In the genomic region with DNA sequence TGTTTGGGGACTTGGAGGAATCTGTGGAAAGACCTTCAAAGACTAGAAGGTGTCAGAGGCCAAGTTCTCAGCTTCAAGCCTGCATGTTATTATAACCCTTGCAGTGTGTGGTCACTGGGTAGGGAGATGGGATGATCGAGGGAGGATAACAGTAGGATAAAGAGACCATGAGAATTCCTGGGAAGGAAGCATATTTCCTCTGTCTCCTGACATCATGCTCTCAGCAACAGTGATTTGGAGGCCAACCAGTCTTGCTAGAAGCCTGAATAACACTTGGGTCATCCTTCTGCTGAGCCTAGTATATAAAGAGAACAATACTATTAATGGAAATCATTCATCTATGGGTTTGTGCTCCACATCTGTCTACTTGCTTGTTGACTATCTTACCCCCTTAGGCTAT, we compare ENCODE assay signal across 16 cellular contexts. TPM values are rescaled to one million over a fixed set of nuclear protein-coding genes. Genes with fewer than 3 reads are reported as not detected.
DNase-seq lines count a peak whose midpoint lies in the region; FAIRE-seq and TF ChIP-seq lines count a peak whose summit lies in the region.
"Had no signal": no experiment of that assay in that cellular context is flagged by ENCODE, and none has a peak within 500 bp of the region (broad histone marks: within the 10 kb centered on the region; RNA-seq: fewer than 3 reads in every experiment).

No MANE protein-coding gene starts in this region.

- POLR2A ChIA-PET in H1 (lab: Charles Lee; ENCODE audit: partially characterized antibody) = no interaction called here

- no peaks in the 10 kb centered on the region; the same call in 1 of the 2 replicates for H3K79me1 ChIP-seq in H1 (ENCODE audit: low read depth, low read length)

- TF ChIP-seq POLR2A in H1 (IDR thresholded peaks at IDR 0.05; ENCODE audit: control extremely low read depth in 1 of 2, low read depth in 2 of 2, low read length in 2 of 2) = no peak

- no peak overlapping the region for H2BK5ac ChIP-seq in H1 (ENCODE audit: low read depth, low read length)

- no peaks in the 10 kb centered on the region for H3K79me2 ChIP-seq in H1 (ENCODE audit: control insufficient read depth in 1 of 2, insufficient read depth in 2 of 2, low read length in 2 of 2)

- CTCF ChIA-PET in H1 (lab: Charles Lee; ENCODE audit: partially characterized antibody) = no interaction called here
- CTCF ChIA-PET in activated naive CD4-positive, alpha-beta T cell treated with anti-CD3 and anti-CD28 coated beads, Interleukin-2, amount 10 ng/mL, durations not matched to agents 7 days and 5 days (lab: Charles Lee) = no interaction called here

- H3K4me3 ChIP-seq in H1 (ENCODE audit: extremely low read depth in 1 of 4, insufficient read depth in 2 of 4, low read depth in 3 of 4, low read length in 4 of 4) = no peak overlapping the region

- 86% methylated on average over 1 of the region's 1 CpG; no CpG with 5 or more reads in 1 of the 2 experiments for WGBS in H1 (ENCODE audit: extremely low coverage in 1 of 2, insufficient coverage in 1 of 2, insufficient read length in 1 of 2, insufficient replicate concordance in 2 of 2, low coverage in 1 of 2, low lambda C conversion rate in 2 of 2, missing lambda C conversion rate in 1 of 2), 2 experiments

- H3K36me3 ChIP-seq in H1 (ENCODE audit: control insufficient read depth in 2 of 4, insufficient read depth in 4 of 4, low read length in 3 of 4) = peaks cover 17 to 64% (median 53%) of the 10 kb centered on the region in 4 experiments

- H2BK15ac ChIP-seq in H1 (ENCODE audit: low read length) = no peak overlapping the region

- H4K8ac ChIP-seq in H1 (ENCODE audit: extremely low read depth, insufficient read depth, low read length) = no peak overlapping the region

- no peaks in the 10 kb centered on the region for H3K27me3 ChIP-seq in H1 (replicated peaks in 1 of 4; ENCODE audit: control insufficient read depth in 3 of 4, extremely low read depth in 1 of 4, insufficient read depth in 3 of 4, low read length in 3 of 4)

- peak overlapping the region; percentile 49 for H3K56ac ChIP-seq in H1 (replicated peaks; ENCODE audit: insufficient read length, low read depth, low read length)

- H3K9me3 ChIP-seq in H1 (ENCODE audit: insufficient read depth in 2 of 2, low read depth in 1 of 2, low read length in 1 of 2) = no peaks in the 10 kb centered on the region

- H3K36me3 Mint-ChIP-seq in HFFc6 (ENCODE audit: low read depth) = no peaks in the 10 kb centered on the region
- H3K36me3 Mint-ChIP-seq in activated naive CD4-positive, alpha-beta T cell treated with anti-CD3 and anti-CD28 coated beads, Interleukin-2, amount 10 ng/mL, durations not matched to agents 7 days and 5 days = no peaks in the 10 kb centered on the region
- H3K36me3 Mint-ChIP-seq: CD4-positive, alpha-beta memory T cell had no signal

- no peak overlapping the region for H3K14ac ChIP-seq in H1 (ENCODE audit: insufficient read length)

- no peak overlapping the region for H2BK12ac ChIP-seq in H1 (ENCODE audit: low read depth, low read length)

- H3K27ac ChIP-seq in H1 (ENCODE audit: low read depth, low read length) = no peak overlapping the region

- peaks cover 0 to 2% of the 10 kb centered on the region in 2 experiments for H4K20me1 ChIP-seq in H1 (replicated peaks in 1 of 2; ENCODE audit: control insufficient read depth in 1 of 2, insufficient read depth in 2 of 2, low read length in 2 of 2)

- no peak overlapping the region for H3K27ac Mint-ChIP-seq in HFFc6
- no peak overlapping the region for H3K27ac Mint-ChIP-seq in activated naive CD4-positive, alpha-beta T cell treated with anti-CD3 and anti-CD28 coated beads, Interleukin-2, amount 10 ng/mL, durations not matched to agents 7 days and 5 days
- H3K27ac Mint-ChIP-seq: CD4-positive, alpha-beta memory T cell had no signal

- no peak overlapping the region for H3K4me2 ChIP-seq in H1 (ENCODE audit: insufficient read depth in 1 of 2, low read depth in 2 of 2, low read length in 2 of 2)

- H3K4me3 Mint-ChIP-seq in HFFc6 = no peak overlapping the region
- no peak overlapping the region for H3K4me3 Mint-ChIP-seq in activated naive CD4-positive, alpha-beta T cell treated with anti-CD3 and anti-CD28 coated beads, Interleukin-2, amount 10 ng/mL, durations not matched to agents 7 days and 5 days
- H3K4me3 Mint-ChIP-seq: CD4-positive, alpha-beta memory T cell had no signal

- H2BK120ac ChIP-seq in H1 (replicated peaks; ENCODE audit: low read depth, low read length) = no peak overlapping the region

- no peaks in the 10 kb centered on the region for H3K9me3 Mint-ChIP-seq in HFFc6
- H3K9me3 Mint-ChIP-seq in activated naive CD4-positive, alpha-beta T cell treated with anti-CD3 and anti-CD28 coated beads, Interleukin-2, amount 10 ng/mL, durations not matched to agents 7 days and 5 days = no peaks in the 10 kb centered on the region

- H4K5ac ChIP-seq in H1 (ENCODE audit: insufficient read length, low read depth, low read length) = no peak overlapping the region

- H3K23me2 ChIP-seq in H1 (ENCODE audit: low read depth, low read length) = no peaks in the 10 kb centered on the region

- no peaks in the 10 kb centered on the region; the same call in 1 of the 2 replicates for H3K27me3 Mint-ChIP-seq in HFFc6 (ENCODE audit: insufficient read depth)
- H3K27me3 Mint-ChIP-seq in activated naive CD4-positive, alpha-beta T cell treated with anti-CD3 and anti-CD28 coated beads, Interleukin-2, amount 10 ng/mL, durations not matched to agents 7 days and 5 days = no peaks in the 10 kb centered on the region
- H3K27me3 Mint-ChIP-seq: CD4-positive, alpha-beta memory T cell had no signal

- H3K23ac ChIP-seq in H1 (ENCODE audit: insufficient read length) = no peak overlapping the region

- TF ChIP-seq RAD21 in H1 (IDR thresholded peaks at IDR 0.05 in 1 of 2, conservative IDR thresholded peaks at IDR 0.05 in 1 of 2; ENCODE audit: low read depth in 2 of 2, low read length in 2 of 2) = no peak

- H3K4me1 ChIP-seq in H1 (replicated peaks in 1 of 4; ENCODE audit: control insufficient read depth in 3 of 4, insufficient read depth in 4 of 4, low read length in 3 of 4) = 0 out of 7 replicates have a peak, but pooled peaks cover 0 to 6% (median 0%) of the 10 kb centered on the region in 4 experiments

- no peak overlapping the region for H2BK20ac ChIP-seq in H1 (ENCODE audit: low read length)

- no peak for TF ChIP-seq EP300 in H1 (IDR thresholded peaks at IDR 0.05; ENCODE audit: borderline replicate concordance in 1 of 2, low read depth in 2 of 2, low read length in 2 of 2)

- FAIRE-seq in H1 (lab: Jason Lieb, UNC) = no peak

- H4K91ac ChIP-seq in H1 (replicated peaks; ENCODE audit: insufficient read length, low read length) = no peak overlapping the region

- H3K9ac ChIP-seq in H1 (replicated peaks in 1 of 4; ENCODE audit: extremely low read depth in 1 of 4, low read depth in 3 of 4, low read length in 3 of 4) = no peak overlapping the region

- no peak overlapping the region for H3K4ac ChIP-seq in H1 (replicated peaks; ENCODE audit: insufficient read length, low read depth, low read length)

- H2AFZ ChIP-seq in H1 (ENCODE audit: low read length) = no peak overlapping the region

- H2AK5ac ChIP-seq in H1 (ENCODE audit: low read depth, low read length) = no peak overlapping the region

- H3K4me1 Mint-ChIP-seq in HFFc6 (ENCODE audit: low read depth) = no peaks in the 10 kb centered on the region
- H3K4me1 Mint-ChIP-seq in activated naive CD4-positive, alpha-beta T cell treated with anti-CD3 and anti-CD28 coated beads, Interleukin-2, amount 10 ng/mL, durations not matched to agents 7 days and 5 days = no peaks in the 10 kb centered on the region
- H3K4me1 Mint-ChIP-seq: CD4-positive, alpha-beta memory T cell had no signal

- DNase-seq in EL (peak; percentile 5), HFFc6 (peak; percentile 17), H1 (ENCODE audit: low read depth in 1 of 2, low spot score in 2 of 2) (no peak), mesenteric fat pad (ENCODE audit: low spot score) (no peak)
- no peak for DNase-seq in activated CD4-positive, CD25-positive, alpha-beta regulatory T cell treated with anti-CD3 and anti-CD28 coated beads, Interleukin-2, amount 50 U/mL, for 72 hours
- DNase-seq in activated naive CD4-positive, alpha-beta T cell treated with anti-CD3 and anti-CD28 coated beads, Interleukin-2, amount 10 ng/mL, durations not matched to agents 7 days and 5 days = no peak
- DNase-seq: C1 segment of cervical spinal cord; Calu3; CD4-positive, alpha-beta memory T cell; COR-L47; DMS53; DMS79 treated with DMSO at 0.1 percent for 48 hours; GDM1; GOT3; H7; HCEC 1CT had no signal

- TF ChIP-seq CTCF in HFFc6 (IDR thresholded peaks at IDR 0.05) (no peak), H1 (IDR thresholded peaks at IDR 0.05; ENCODE audit: control extremely low read depth in 1 of 3, insufficient read depth in 1 of 3, low read depth in 1 of 3, low read length in 3 of 3) (no peak)

- H3K18ac ChIP-seq in H1 (ENCODE audit: extremely low read depth, low read length) = no peak overlapping the region

TF ChIP-seq in H1, 55 proteins besides CTCF, POLR2A, EP300 and RAD21 (continues in another document):
- TF ChIP-seq TCF12 (IDR thresholded peaks at IDR 0.05; ENCODE audit: low read depth, low read length) (no peak), CHD2 (IDR thresholded peaks at IDR 0.05; ENCODE audit: low read length) (no peak), HDAC6 (IDR thresholded peaks at IDR 0.05; ENCODE audit: low read depth, low read length) (no peak), BCL11A (IDR thresholded peaks at IDR 0.05; ENCODE audit: low read depth in 2 of 2, low read length in 2 of 2) (no peak), TAF1 (IDR thresholded peaks at IDR 0.05; ENCODE audit: low read depth, low read length) (no peak), PHF8 (conservative IDR thresholded peaks at IDR 0.05; ENCODE audit: low read depth, low read length) (no peak), EZH2 (IDR thresholded peaks at IDR 0.05; ENCODE audit: low read depth, low read length, severe bottlenecking) (no peak), POU5F1 (IDR thresholded peaks at IDR 0.05; ENCODE audit: low read depth, low read length) (no peak)
- TF ChIP-seq, protein P1, sequence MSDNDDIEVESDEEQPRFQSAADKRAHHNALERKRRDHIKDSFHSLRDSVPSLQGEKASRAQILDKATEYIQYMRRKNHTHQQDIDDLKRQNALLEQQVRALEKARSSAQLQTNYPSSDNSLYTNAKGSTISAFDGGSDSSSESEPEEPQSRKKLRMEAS (IDR thresholded peaks at IDR 0.05) = no peak

RNA-seq across cellular contexts. Expression of a gene that starts 40.9 kb away (rescaled TPM):
- 1 to 10 TPM; 1.5 to 3.0 (median 1.6) TPM for total RNA-seq in HFFc6 (2021; fragmentation: NEBNext Ultra II Directional; extraction: Animal tissue kit (Norgen Biotek cat#: 25700))
- 22.4 and 27.3 TPM in 2 replicates for total RNA-seq in H1 (2021; fragmentation: NEBNext Ultra II Directional; extraction: Animal tissue kit (Norgen Biotek cat#: 25700))
- polyA plus RNA-seq in H1 (2011; rRNA removed) = 6.6 and 10.3 TPM in 2 replicates
- polyA plus RNA-seq in H1 (2011; cell fraction: cytosol; rRNA removed) = 12.0 TPM
- 13.2 TPM for polyA plus RNA-seq in H1 (2011; cell fraction: nucleus; rRNA removed)
- 14.8 to 30.7 TPM (median 19.3 TPM) in 4 replicates for polyA plus RNA-seq in H1 (2012, experiment 1 of 2)
- 5.8 TPM for polyA plus RNA-seq in H1 (2012, experiment 2 of 2)
- polyA plus RNA-seq in H1 (2013, experiment 1 of 2) = 29.2 TPM
- 28.6 TPM for polyA plus RNA-seq in H1 (2013, experiment 2 of 2)
- polyA minus RNA-seq in H1 (2011; rRNA and poly(A)+ RNA removed) = 18.8 and 33.9 TPM in 2 replicates
- polyA minus RNA-seq in H1 (2011; cell fraction: cytosol; rRNA and poly(A)+ RNA removed) = 9.0 TPM
- 19.9 TPM for polyA minus RNA-seq in H1 (2011; cell fraction: nucleus; rRNA and poly(A)+ RNA removed)
- 49.8 TPM for total RNA-seq in mesenteric fat pad
- total RNA-seq: CD4-positive, alpha-beta memory T cell had no signal
- polyA plus RNA-seq: CD4-positive, alpha-beta memory T cell had no signal

Comparison
In these comparisons a context has a peak if more than half of its experiments do, and no peak if none do; other contexts are left out.
1. DNase-seq: peak in EL (single experiment) and HFFc6 (single experiment); none in H1 (0 of 2), mesenteric fat pad (single experiment), activated CD4-positive, CD25-positive, alpha-beta regulatory T cell treated with anti-CD3 and anti-CD28 coated beads, Interleukin-2, amount 50 U/mL, for 72 hours (single experiment) and activated naive CD4-positive, alpha-beta T cell treated with anti-CD3 and anti-CD28 coated beads, Interleukin-2, amount 10 ng/mL, durations not matched to agents 7 days and 5 days (single experiment).